ENCODE assay signal across 7 cellular contexts in the genomic region with DNA sequence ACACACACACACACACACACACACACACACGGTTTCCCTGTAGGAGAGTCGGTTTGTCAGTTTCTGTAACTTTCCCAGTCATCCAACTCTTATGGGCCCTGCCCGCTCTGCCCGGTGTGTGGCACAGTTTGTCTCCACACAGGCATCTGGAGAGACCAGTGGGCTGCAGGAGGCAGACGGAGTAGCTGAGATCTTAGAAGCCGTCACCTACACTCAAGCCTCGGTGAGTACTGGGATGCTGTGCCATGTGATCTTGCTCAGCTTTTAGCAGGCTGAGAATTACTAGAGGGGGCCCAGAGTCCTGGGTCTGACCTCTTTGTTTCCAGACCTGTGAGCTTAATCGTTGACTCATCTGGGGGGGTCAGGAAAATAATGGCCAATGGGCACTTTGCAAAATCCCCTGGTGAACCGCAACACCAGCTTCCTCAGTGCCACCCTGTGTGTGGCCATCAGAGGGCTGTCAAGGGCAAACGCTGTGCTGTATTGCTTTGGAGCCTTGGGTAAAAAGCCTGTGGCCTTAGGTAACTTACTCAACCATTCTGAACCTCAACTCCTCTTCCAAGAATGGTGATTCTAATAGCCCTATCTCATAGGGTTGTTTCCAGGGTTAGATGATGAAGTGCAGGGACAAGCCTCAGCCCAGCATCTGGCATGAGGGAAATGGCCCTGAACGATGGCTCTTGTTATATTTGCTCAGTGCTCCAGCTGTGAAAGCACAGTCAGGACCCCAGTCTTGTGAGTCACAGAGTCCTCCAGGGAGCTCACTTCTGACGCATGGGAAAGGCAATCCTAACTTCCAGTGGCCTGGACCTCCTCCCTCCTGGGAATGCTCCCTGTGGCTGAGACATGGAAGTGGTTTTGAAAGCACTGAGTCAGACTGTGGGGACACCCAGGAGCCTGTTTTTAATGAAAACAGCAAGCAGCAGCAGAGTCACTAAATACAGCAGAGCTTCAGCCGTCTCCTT. TPM values are rescaled to one million over a fixed set of nuclear protein-coding genes. Genes with fewer than 3 reads are reported as not detected.
DNase-seq lines count a peak whose midpoint lies in the region; ATAC-seq and TF ChIP-seq lines count a peak whose summit lies in the region.

No MANE protein-coding gene starts in this region.

- no peaks in the 10 kb centered on the region for H3K36me3 Mint-ChIP-seq in type B pancreatic cell

- ATAC-seq in GM21737 (IDR thresholded peaks at IDR 0.05; ENCODE audit: unreplicated experiment): no peak

- peaks cover 3% of the 10 kb centered on the region for H3K27me3 Mint-ChIP-seq in type B pancreatic cell

- H3K4me3 Mint-ChIP-seq in type B pancreatic cell: no peak overlapping the region

- peaks cover 4% of the 10 kb centered on the region for H3K9me3 Mint-ChIP-seq in type B pancreatic cell

- no peak for TF ChIP-seq CTCF in type B pancreatic cell (conservative IDR thresholded peaks at IDR 0.05)

- no peak overlapping the region for H3K27ac Mint-ChIP-seq in type B pancreatic cell

- peak; percentile 99 for DNase-seq in HS-5 (ENCODE audit: low read depth)
- peak; percentile 36 for DNase-seq in activated CD8-positive, alpha-beta memory T cell treated with anti-CD3 and anti-CD28 coated beads, Interleukin-2, amount 50 U/mL, for 48 hours
- DNase-seq in iPS-NIHi7 (ENCODE audit: extremely low spot score): peak; percentile 51
- DNase-seq in type B pancreatic cell (ENCODE audit: extremely low spot score, unreplicated experiment): peak; percentile 54
- DNase-seq in cerebellar cortex (ENCODE audit: low spot score): no peak
- no peak for DNase-seq in activated T-cell treated with anti-CD3 and anti-CD28 coated beads for 4 hours

- peaks cover 15% of the 10 kb centered on the region for H3K4me1 Mint-ChIP-seq in type B pancreatic cell (ENCODE audit: unreplicated experiment)

RNA-seq across cellular contexts. Expression of a gene that starts 45.6 kb away (rescaled TPM):
- 0.12 and 0.68 TPM in 2 replicates for total RNA-seq in type B pancreatic cell (ENCODE audit: low replicate concordance)

Comparison
In these comparisons a context has a peak if more than half of its experiments do, and no peak if none do; other contexts are left out.
1. DNase-seq: peak in HS-5 (single experiment), activated CD8-positive, alpha-beta memory T cell treated with anti-CD3 and anti-CD28 coated beads, Interleukin-2, amount 50 U/mL, for 48 hours (single experiment), iPS-NIHi7 (single experiment) and type B pancreatic cell (single experiment); none in cerebellar cortex (single experiment) and activated T-cell treated with anti-CD3 and anti-CD28 coated beads for 4 hours (single experiment).